In the genomic region with DNA sequence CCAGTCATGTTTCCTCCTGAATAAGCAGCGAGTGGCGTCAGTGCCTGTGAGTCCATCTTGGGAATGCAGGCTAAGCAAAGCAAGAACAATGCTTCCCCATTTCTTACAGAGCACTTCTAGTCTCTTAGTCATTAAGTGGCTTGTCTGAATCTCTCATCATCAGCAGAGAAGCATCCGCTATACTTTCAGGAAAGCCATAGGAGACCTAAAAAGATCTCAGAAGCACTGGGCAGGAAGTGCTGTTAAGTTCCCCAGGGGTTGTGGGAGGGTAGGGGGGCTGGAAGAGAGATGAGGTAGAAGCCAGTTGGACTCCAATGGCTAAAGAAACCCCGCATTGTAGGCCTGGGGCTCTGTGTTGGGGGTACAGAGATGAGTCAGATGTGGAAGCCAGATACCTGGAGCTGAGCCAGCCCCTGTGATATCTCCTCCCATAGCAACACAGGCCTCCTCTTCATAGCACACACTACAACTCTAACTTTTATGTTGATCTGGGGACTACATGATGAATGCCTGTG, we compare ENCODE assay signal across 11 cellular contexts.
DNase-seq lines count a peak whose midpoint lies in the region; ATAC-seq lines count a peak whose summit lies in the region.
"Had no signal": no experiment of that assay in that cellular context is flagged by ENCODE, and none has a peak within 500 bp of the region (broad histone marks: within the 10 kb centered on the region; RNA-seq: fewer than 3 reads in every experiment).

No MANE protein-coding gene starts in this region.

- peak; percentile 1 to 10 for DNase-seq in AML-193 (lab: John Stamatoyannopoulos, UW)
- peak; percentile 36 for DNase-seq in UCSD-AML1 (lab: John Stamatoyannopoulos, UW; ENCODE audit: unreplicated experiment)
- no peak for DNase-seq in NCI-H69 (lab: John Stamatoyannopoulos, UW)
- DNase-seq in NCI-H1694 (lab: John Stamatoyannopoulos, UW), result no peak
- no peak for DNase-seq in SW 1271 (lab: John Stamatoyannopoulos, UW)
- DNase-seq in kidney glomerular epithelial cell (lab: John Stamatoyannopoulos, UW), result no peak
- DNase-seq: CD4-positive, CD25-positive, alpha-beta regulatory T cell; esophagus squamous epithelium; natural killer cell had no signal

- ATAC-seq in GM18870 (IDR thresholded peaks at IDR 0.05; ENCODE audit: unreplicated experiment) (peak; percentile 67), HG02885 (IDR thresholded peaks at IDR 0.05; ENCODE audit: poor library complexity, unreplicated experiment) (peak; percentile 89)

Comparison
In these comparisons a context has a peak if more than half of its experiments do, and no peak if none do; other contexts are left out.
1. DNase-seq: peak in AML-193 (2 of 2) and UCSD-AML1 (single experiment); none in NCI-H69 (single experiment), NCI-H1694 (single experiment), SW 1271 (0 of 2) and kidney glomerular epithelial cell (single experiment).